ENCODE assay signal across 8 cellular contexts in genomic region chr5:8457187-8458037, GRCh38.
DNase-seq lines count a peak whose midpoint lies in the region; ATAC-seq and TF ChIP-seq lines count a peak whose summit lies in the region.

No MANE protein-coding gene starts in this region.

- no peak for TF ChIP-seq EP300 in esophagus muscularis mucosa (IDR thresholded peaks at IDR 0.05)

- H3K9me3 ChIP-seq in esophagus muscularis mucosa, result no peaks in the 10 kb centered on the region

- H3K27ac Mint-ChIP-seq in naive B cell, result peak overlapping the region; percentile 69 to 91 (median 81)

- peak overlapping the region; percentile 67 to 91 (median 86) for H3K27ac ChIP-seq in esophagus muscularis mucosa (replicated peaks in 1 of 4)

- intact Hi-C loops in esophagus muscularis mucosa (cut with DNase I), result no loop called here

- TF ChIP-seq POLR2A in esophagus muscularis mucosa (IDR thresholded peaks at IDR 0.05; ENCODE audit: low read depth), result peak; percentile 31

- H3K36me3 Mint-ChIP-seq in naive B cell, result no peaks in the 10 kb centered on the region

- no peaks in the 10 kb centered on the region for H3K27me3 Mint-ChIP-seq in naive B cell

- peaks cover 0 to 11% (median 9%) of the 10 kb centered on the region in 3 donors for H3K4me1 Mint-ChIP-seq in naive B cell

- 25% methylated on average over 12 of the region's 74 CpGs for WGBS in esophagus muscularis mucosa

- peaks cover 0 to 5% (median 0%) of the 10 kb centered on the region in 7 donors for H3K9me3 Mint-ChIP-seq in naive B cell

- peak overlapping the region; percentile 64 to 99 (median 82) for H3K4me3 ChIP-seq in esophagus muscularis mucosa

- peaks cover 0 to 30% (median 22%) of the 10 kb centered on the region in 4 donors for H3K4me1 ChIP-seq in esophagus muscularis mucosa

- DNase-seq in NCI-H524 (lab: John Stamatoyannopoulos, UW) (peak; percentile 99 to 100), esophagus muscularis mucosa (ENCODE audit: extremely low spot score) (peak; percentile 96), naive B cell (peak; percentile 79), SIG-M5 (lab: John Stamatoyannopoulos, UW) (no peak)
- DNase-seq in activated T-cell treated with anti-CD3 and anti-CD28 coated beads, Interleukin-2, amount 50 U/mL, for 48 hours, result peak; percentile 85 to 87
- DNase-seq in stimulated activated naive CD4-positive, alpha-beta T cell treated with Interleukin-2 at 50 U/mL for 16 hours (lab: John Stamatoyannopoulos, UW), result peak; percentile 82

- H3K4me3 Mint-ChIP-seq in naive B cell, result peak overlapping the region; percentile 80 to 97 (median 92)

- H3K36me3 ChIP-seq in esophagus muscularis mucosa, result peaks cover 0 to 22% (median 10%) of the 10 kb centered on the region in 4 donors

- no peak for TF ChIP-seq CTCF in esophagus muscularis mucosa (IDR thresholded peaks at IDR 0.05)

- ATAC-seq in GM18502 (IDR thresholded peaks at IDR 0.05; ENCODE audit: poor library complexity, unreplicated experiment) (peak; percentile 94), HG03103 (IDR thresholded peaks at IDR 0.05; ENCODE audit: low read depth, unreplicated experiment) (peak; percentile 92), naive B cell (ENCODE audit: low read depth in 2 of 2) (peak; percentile 92 to 95)

- H3K27me3 ChIP-seq in esophagus muscularis mucosa, result peaks cover 0 to 4% (median 0%) of the 10 kb centered on the region in 4 donors
